ENCODE assay signal across 16 cellular contexts in the genomic region with DNA sequence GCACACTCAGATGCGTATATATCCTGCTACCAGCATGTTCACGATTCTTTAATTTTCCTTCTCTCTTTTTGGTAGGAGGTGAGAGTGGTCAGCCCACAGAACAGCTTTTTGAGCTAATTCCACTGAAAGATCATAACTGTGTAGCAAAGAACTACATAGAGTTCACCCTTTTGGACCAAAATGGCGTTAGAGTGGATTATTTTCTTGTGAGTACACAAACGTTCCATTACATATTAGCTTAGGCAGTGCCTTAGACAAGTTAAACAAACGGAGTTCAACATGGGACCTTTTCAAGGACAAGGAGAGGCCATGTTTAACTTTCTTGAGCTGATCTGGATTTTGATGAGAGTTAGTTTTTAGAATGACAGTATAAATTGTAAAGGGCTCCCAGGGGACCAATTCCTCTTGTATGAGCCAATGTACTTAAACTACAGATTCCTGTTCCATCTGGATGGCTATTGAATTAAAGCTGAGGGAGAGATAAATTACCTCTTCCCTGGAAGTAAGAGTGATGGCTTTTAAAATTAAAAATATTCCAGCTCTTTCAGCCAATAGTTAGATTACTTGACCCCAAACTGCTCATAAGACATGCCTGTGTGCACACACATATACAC. TPM values are rescaled to one million over a fixed set of nuclear protein-coding genes. Genes with fewer than 3 reads are reported as not detected.
DNase-seq lines count a peak whose midpoint lies in the region; ATAC-seq and TF ChIP-seq lines count a peak whose summit lies in the region.
"Had no signal": no experiment of that assay in that cellular context is flagged by ENCODE, and none has a peak within 500 bp of the region (broad histone marks: within the 10 kb centered on the region; RNA-seq: fewer than 3 reads in every experiment).

No MANE protein-coding gene starts in this region.

- H3K36me3 ChIP-seq in ascending aorta (no peaks in the 10 kb centered on the region), OCI-LY7 (ENCODE audit: insufficient read depth, low read length) (peaks cover 38% of the 10 kb centered on the region)

- no peak for DNase-seq in activated naive CD4-positive, alpha-beta T cell treated with anti-CD3 and anti-CD28 coated beads for 36 hours
- DNase-seq in activated naive CD4-positive, alpha-beta T cell treated with anti-CD3 and anti-CD28 coated beads, Interleukin-2, amount 10 ng/mL, durations not matched to agents 7 days and 5 days: no peak
- DNase-seq in T-cell (no peak), hepatic stellate cell (ENCODE audit: low spot score) (peak; percentile 19), ascending aorta (ENCODE audit: low spot score in 2 of 2) (no peak), OCI-LY7 (ENCODE audit: low spot score) (no peak)
- no peak for DNase-seq in stimulated activated naive B cell treated with anti-CD40 and anti-IgM and Interleukin-4, amounts not matched to agents 10 μg/mL and 1 μg/mL and 100 μg/mL, for 72 hours
- DNase-seq: activated T-cell treated with anti-CD3 and anti-CD28 coated beads, Interleukin-2, amount 50 U/mL, for 4 hours; Karpas-422; left ventricle myocardium inferior; NCI-H146; NCI-H774 had no signal

- ATAC-seq in T-cell (replicated peaks in 1 of 4) (no peak), GM21367 (IDR thresholded peaks at IDR 0.05; ENCODE audit: unreplicated experiment) (no peak)
- no peak for ATAC-seq in stimulated activated naive B cell treated with anti-CD40 and anti-IgM and Interleukin-4, amounts not matched to agents 10 μg/mL and 1 μg/mL and 100 μg/mL, for 72 hours (replicated peaks)
- ATAC-seq: activated CD4-positive, CD25-positive, alpha-beta regulatory T cell treated with anti-CD3 and anti-CD28 coated beads, Interleukin-2, amount 50 U/mL, for 24 hours; activated T-cell treated with anti-CD3 and anti-CD28 coated beads, Interleukin-2, amount 50 U/mL, for 4 hours had no signal

- BruUV-seq in OCI-LY7 (replicated peaks; lab: Mats Ljungman, UMichigan): no TSS peak

- TF ChIP-seq CTCF in ascending aorta (IDR thresholded peaks at IDR 0.05) (no peak), OCI-LY7 (conservative IDR thresholded peaks at IDR 0.05; ENCODE audit: low read length) (no peak)

- no peaks in the 10 kb centered on the region for H3K9me3 ChIP-seq in ascending aorta
- no peaks in the 10 kb centered on the region for H3K9me3 ChIP-seq in OCI-LY7 (ENCODE audit: low read length)
- H3K9me3 ChIP-seq: left ventricle myocardium inferior had no signal

- no peaks in the 10 kb centered on the region for H3K27me3 Mint-ChIP-seq in activated naive CD4-positive, alpha-beta T cell treated with anti-CD3 and anti-CD28 coated beads for 36 hours (ENCODE audit: low read depth)
- H3K27me3 Mint-ChIP-seq in activated naive CD4-positive, alpha-beta T cell treated with anti-CD3 and anti-CD28 coated beads, Interleukin-2, amount 10 ng/mL, durations not matched to agents 7 days and 5 days: no peaks in the 10 kb centered on the region
- H3K27me3 Mint-ChIP-seq in T-cell: no peaks in the 10 kb centered on the region
- no peaks in the 10 kb centered on the region for H3K27me3 Mint-ChIP-seq in stimulated activated naive B cell treated with anti-CD40 and anti-IgM and Interleukin-4, amounts not matched to agents 10 μg/mL and 1 μg/mL and 100 μg/mL, for 72 hours

- H3K36me3 Mint-ChIP-seq in activated naive CD4-positive, alpha-beta T cell treated with anti-CD3 and anti-CD28 coated beads for 36 hours (ENCODE audit: low read depth): peaks cover 21% of the 10 kb centered on the region
- peaks cover 62% of the 10 kb centered on the region for H3K36me3 Mint-ChIP-seq in activated naive CD4-positive, alpha-beta T cell treated with anti-CD3 and anti-CD28 coated beads, Interleukin-2, amount 10 ng/mL, durations not matched to agents 7 days and 5 days
- H3K36me3 Mint-ChIP-seq in T-cell: peaks cover 54% of the 10 kb centered on the region
- H3K36me3 Mint-ChIP-seq in stimulated activated naive B cell treated with anti-CD40 and anti-IgM and Interleukin-4, amounts not matched to agents 10 μg/mL and 1 μg/mL and 100 μg/mL, for 72 hours: peaks cover 26 to 38% of the 10 kb centered on the region in 2 donors

- H3K4me1 ChIP-seq in ascending aorta: no peaks in the 10 kb centered on the region
- H3K4me1 ChIP-seq in OCI-LY7 (ENCODE audit: insufficient read depth, low read length, poor library complexity, severe bottlenecking): no peaks in the 10 kb centered on the region
- H3K4me1 ChIP-seq: left ventricle myocardium inferior had no signal

- H3K4me3 ChIP-seq in ascending aorta (no peak overlapping the region), OCI-LY7 (ENCODE audit: low read depth, low read length, poor library complexity, severe bottlenecking) (no peak overlapping the region)
- H3K4me3 ChIP-seq: left ventricle myocardium inferior had no signal

- H3K4me1 Mint-ChIP-seq in activated naive CD4-positive, alpha-beta T cell treated with anti-CD3 and anti-CD28 coated beads for 36 hours (ENCODE audit: low read depth): peaks cover 13% of the 10 kb centered on the region
- peaks cover 6% of the 10 kb centered on the region for H3K4me1 Mint-ChIP-seq in activated naive CD4-positive, alpha-beta T cell treated with anti-CD3 and anti-CD28 coated beads, Interleukin-2, amount 10 ng/mL, durations not matched to agents 7 days and 5 days
- peaks cover 20 to 27% (median 24%) of the 10 kb centered on the region in 3 donors for H3K4me1 Mint-ChIP-seq in T-cell
- peaks cover 0 to 2% of the 10 kb centered on the region in 2 donors for H3K4me1 Mint-ChIP-seq in stimulated activated naive B cell treated with anti-CD40 and anti-IgM and Interleukin-4, amounts not matched to agents 10 μg/mL and 1 μg/mL and 100 μg/mL, for 72 hours

- no peaks in the 10 kb centered on the region for H3K27me3 ChIP-seq in ascending aorta

- no peak overlapping the region for H2AFZ ChIP-seq in OCI-LY7 (ENCODE audit: low read length)

- H3K27ac ChIP-seq in ascending aorta: no peak overlapping the region
- H3K27ac ChIP-seq in OCI-LY7 (ENCODE audit: low read depth, low read length, poor library complexity, severe bottlenecking): no peak overlapping the region
- H3K27ac ChIP-seq: left ventricle myocardium inferior had no signal

- no peaks in the 10 kb centered on the region for H3K79me2 ChIP-seq in OCI-LY7 (ENCODE audit: insufficient read depth, low read depth, low read length)

- no peak overlapping the region for H3K4me2 ChIP-seq in OCI-LY7 (ENCODE audit: low read length)

- CTCF ChIA-PET in activated naive CD4-positive, alpha-beta T cell treated with anti-CD3 and anti-CD28 coated beads for 36 hours (lab: Charles Lee): no interaction called here
- CTCF ChIA-PET in activated naive CD4-positive, alpha-beta T cell treated with anti-CD3 and anti-CD28 coated beads, Interleukin-2, amount 10 ng/mL, durations not matched to agents 7 days and 5 days (lab: Charles Lee): no interaction called here
- CTCF ChIA-PET in T-cell (lab: Charles Lee) (interaction anchor here in 1 of 2 donors (0.6 to 1.4 kb wide), 2 partner anchors 120 to 194 kb away, joined by 3 to 5 read pairs; no protein-coding TSS in a partner anchor), OCI-LY7 (lab: Charles Lee; ENCODE audit: unreplicated experiment) (no interaction called here)

- intact Hi-C loops in activated naive CD4-positive, alpha-beta T cell treated with anti-CD3 and anti-CD28 coated beads for 36 hours (cut with micrococcal nuclease): no loop called here
- intact Hi-C loops in ascending aorta (cut with DNase I) (no loop called here), OCI-LY7 (cut with micrococcal nuclease; ENCODE audit: unreplicated experiment) (no loop called here)

- H3K9me2 ChIP-seq in OCI-LY7 (ENCODE audit: insufficient read depth, low read length): no peaks in the 10 kb centered on the region

- H4K20me1 ChIP-seq in OCI-LY7 (ENCODE audit: insufficient read depth, low read length): no peaks in the 10 kb centered on the region

- no peak overlapping the region for H3K4me3 Mint-ChIP-seq in activated naive CD4-positive, alpha-beta T cell treated with anti-CD3 and anti-CD28 coated beads for 36 hours
- H3K4me3 Mint-ChIP-seq in activated naive CD4-positive, alpha-beta T cell treated with anti-CD3 and anti-CD28 coated beads, Interleukin-2, amount 10 ng/mL, durations not matched to agents 7 days and 5 days: no peak overlapping the region
- H3K4me3 Mint-ChIP-seq in T-cell: no peak overlapping the region
- no peak overlapping the region for H3K4me3 Mint-ChIP-seq in stimulated activated naive B cell treated with anti-CD40 and anti-IgM and Interleukin-4, amounts not matched to agents 10 μg/mL and 1 μg/mL and 100 μg/mL, for 72 hours
- H3K4me3 Mint-ChIP-seq: activated T-cell treated with anti-CD3 and anti-CD28 coated beads, Interleukin-2, amount 50 U/mL, for 4 hours; T-helper 1 cell treated with Interleukin-12 subunit alpha and Interleukin-12 subunit beta and Interleukin-4 antibody, amounts not matched to agents 30 μg/mL and 1 μg/mL, for 36 hours had no signal

- H3K27ac Mint-ChIP-seq in activated naive CD4-positive, alpha-beta T cell treated with anti-CD3 and anti-CD28 coated beads for 36 hours: peak overlapping the region; percentile 56
- no peak overlapping the region for H3K27ac Mint-ChIP-seq in activated naive CD4-positive, alpha-beta T cell treated with anti-CD3 and anti-CD28 coated beads, Interleukin-2, amount 10 ng/mL, durations not matched to agents 7 days and 5 days
- peak overlapping the region; percentile 52 to 58 for H3K27ac Mint-ChIP-seq in T-cell
- peak overlapping the region; percentile 56 for H3K27ac Mint-ChIP-seq in stimulated activated naive B cell treated with anti-CD40 and anti-IgM and Interleukin-4, amounts not matched to agents 10 μg/mL and 1 μg/mL and 100 μg/mL, for 72 hours
- H3K27ac Mint-ChIP-seq: T-helper 1 cell treated with Interleukin-12 subunit alpha and Interleukin-12 subunit beta and Interleukin-4 antibody, amounts not matched to agents 30 μg/mL and 1 μg/mL, for 36 hours had no signal

- H3K9me3 Mint-ChIP-seq in activated naive CD4-positive, alpha-beta T cell treated with anti-CD3 and anti-CD28 coated beads for 36 hours: no peaks in the 10 kb centered on the region
- no peaks in the 10 kb centered on the region for H3K9me3 Mint-ChIP-seq in activated naive CD4-positive, alpha-beta T cell treated with anti-CD3 and anti-CD28 coated beads, Interleukin-2, amount 10 ng/mL, durations not matched to agents 7 days and 5 days
- no peaks in the 10 kb centered on the region for H3K9me3 Mint-ChIP-seq in T-cell
- H3K9me3 Mint-ChIP-seq in stimulated activated naive B cell treated with anti-CD40 and anti-IgM and Interleukin-4, amounts not matched to agents 10 μg/mL and 1 μg/mL and 100 μg/mL, for 72 hours: no peaks in the 10 kb centered on the region
- H3K9me3 Mint-ChIP-seq: activated T-cell treated with anti-CD3 and anti-CD28 coated beads, Interleukin-2, amount 50 U/mL, for 4 hours; T-helper 1 cell treated with Interleukin-12 subunit alpha and Interleukin-12 subunit beta and Interleukin-4 antibody, amounts not matched to agents 30 μg/mL and 1 μg/mL, for 36 hours had no signal

- POLR2A ChIA-PET in T-cell (lab: Charles Lee) (interaction anchor here in 1 of 2 donors (0.5 kb wide), 1 partner anchor 302 kb away, joined by 3 read pairs; no protein-coding TSS in a partner anchor), OCI-LY7 (lab: Charles Lee) (interaction anchor here (0.6 to 1.5 kb wide), 3 partner anchors 13 to 202 kb away, joined by 3 to 4 read pairs (median 3); no protein-coding TSS in a partner anchor)

RNA-seq across cellular contexts. Expression of gene ARMH2, which starts 25.5 kb away (rescaled TPM):
- total RNA-seq in activated naive CD4-positive, alpha-beta T cell treated with anti-CD3 and anti-CD28 coated beads for 36 hours: not detected
- 1 to 10 TPM; 2.2 to 4.6 (median 3.7) TPM for total RNA-seq in T-cell
- total RNA-seq in ascending aorta: not detected
- not detected in 2 replicates for total RNA-seq in OCI-LY7 (2014; rRNA removed; shearing (Covaris generic))
- not detected in 2 replicates for total RNA-seq in OCI-LY7 (2022)
- total RNA-seq: activated T-cell treated with anti-CD3 and anti-CD28 coated beads, Interleukin-2, amount 50 U/mL, for 4 hours; left ventricle myocardium inferior; myocyte had no signal

RNA-seq across cellular contexts. Expression of gene GMNN, which starts 49.5 kb away (rescaled TPM):
- 10 to 100 TPM; 84.9 to 85.1 TPM for total RNA-seq in activated naive CD4-positive, alpha-beta T cell treated with anti-CD3 and anti-CD28 coated beads for 36 hours
- total RNA-seq in T-cell: 10 to 100 TPM in 2 of 5 donors, 1 to 10 TPM in 3; 5.7 to 12.3 (median 6.1) TPM
- total RNA-seq in ascending aorta: 8.1 TPM
- total RNA-seq in OCI-LY7 (2014; rRNA removed; shearing (Covaris generic)): 101 and 130 TPM in 2 replicates
- 120 and 131 TPM in 2 replicates for total RNA-seq in OCI-LY7 (2022)
